9 cellular contexts compared by ENCODE assay signal in genomic region chr7:76509931-76510877, GRCh38. TPM values are rescaled to one million over a fixed set of nuclear protein-coding genes. Genes with fewer than 3 reads are reported as not detected.
DNase-seq lines count a peak whose midpoint lies in the region; TF ChIP-seq lines count a peak whose summit lies in the region.
"Had no signal": no experiment of that assay in that cellular context is flagged by ENCODE, and none has a peak within 500 bp of the region (broad histone marks: within the 10 kb centered on the region; RNA-seq: fewer than 3 reads in every experiment).

UPK3B (plus strand) TSS chr7:76510552; CDS start chr7:76510653, 101 bp downstream.

- TF ChIP-seq CTCF in breast epithelium (IDR thresholded peaks at IDR 0.05) (no peak), PC-9 (conservative IDR thresholded peaks at IDR 0.05) (no peak; the same call in 1 of the 2 replicates), stomach (IDR thresholded peaks at IDR 0.05) (no peak), colonic mucosa (IDR thresholded peaks at IDR 0.05) (no peak)

- H3K27me3 ChIP-seq in breast epithelium (no peaks in the 10 kb centered on the region), PC-9 (ENCODE audit: insufficient read depth, low read depth) (no peaks in the 10 kb centered on the region), stomach (peaks cover 0 to 4% (median 0%) of the 10 kb centered on the region in 3 donors), colonic mucosa (no peaks in the 10 kb centered on the region)

- peak; percentile 83 to 94 for DNase-seq in T47D (ENCODE audit: low read depth in 1 of 2, low spot score in 1 of 2)
- DNase-seq in breast epithelium (ENCODE audit: low spot score in 2 of 2) = no peak
- peak; percentile 85 to 95 for DNase-seq in PC-9
- peak; percentile 71 for DNase-seq in iPS DF 19.7 (ENCODE audit: low read depth, low spot score)
- no peak for DNase-seq in stomach
- DNase-seq in anterior cingulate cortex (lab: John Stamatoyannopoulos, UW) = no peak
- DNase-seq in GM19240 (ENCODE audit: insufficient read length, low spot score) = no peak
- no peak for DNase-seq in colonic mucosa
- DNase-seq: activated CD4-positive, alpha-beta memory T cell treated with anti-CD3 and anti-CD28 coated beads, Interleukin-2, amount 10 ng/mL, durations not matched to agents 7 days and 5 days had no signal

- no peaks in the 10 kb centered on the region for H4K20me1 ChIP-seq in PC-9 (ENCODE audit: insufficient read depth)

- H3K79me2 ChIP-seq in PC-9 (ENCODE audit: low read depth) = no peaks in the 10 kb centered on the region

- 16 to 32% (median 25%) methylated on average over 10 to 20 of the region's 20 CpGs for whole genome bisulfite sequencing in stomach, 5 donors

- H3K36me3 ChIP-seq in breast epithelium = no peaks in the 10 kb centered on the region
- H3K36me3 ChIP-seq in PC-9 (ENCODE audit: low read depth) = no peaks in the 10 kb centered on the region; the same call in 1 of the 2 replicates
- H3K36me3 ChIP-seq in stomach = peaks cover 7 to 27% (median 25%) of the 10 kb centered on the region in 4 donors
- no peaks in the 10 kb centered on the region for H3K36me3 ChIP-seq in colonic mucosa

- peaks cover 38% of the 10 kb centered on the region for H3F3A ChIP-seq in PC-9 (ENCODE audit: insufficient read depth, low read depth)

- no peaks in the 10 kb centered on the region for H3K9me3 ChIP-seq in breast epithelium
- H3K9me3 ChIP-seq in PC-9 (ENCODE audit: insufficient read depth, low read depth) = no peaks in the 10 kb centered on the region
- no peaks in the 10 kb centered on the region for H3K9me3 ChIP-seq in stomach
- no peaks in the 10 kb centered on the region for H3K9me3 ChIP-seq in colonic mucosa

- intact Hi-C loops in breast epithelium (cut with DNase I; ENCODE audit: low total_unique reads) = no loop called here
- intact Hi-C loops in PC-9 (cut with micrococcal nuclease; ENCODE audit: unreplicated experiment) = loop anchor here (2.0 to 5.0 kb wide), 2 partner anchors 87 to 193 kb away; no protein-coding TSS in a partner anchor
- intact Hi-C loops in stomach (cut with DNase I; ENCODE audit: low total_unique reads) = no loop called here
- intact Hi-C loops in colonic mucosa (cut with DNase I) = loop anchor here (10.0 kb wide), 1 partner anchor 485 kb away; no protein-coding TSS in a partner anchor

- no peak within 1 kb of the TSS for H2AFZ ChIP-seq in PC-9

- H3K9ac ChIP-seq in colonic mucosa (ENCODE audit: low read depth in 2 of 2, low read length in 2 of 2) = no peak within 1 kb of the TSS

- CTCF ChIA-PET in PC-9 (lab: Charles Lee) = interaction anchor here (1.6 kb wide), 1 partner anchor 150 kb away, joined by 14 read pairs; no protein-coding TSS in a partner anchor

- TF ChIP-seq POLR2A in breast epithelium (IDR thresholded peaks at IDR 0.05) = no peak
- TF ChIP-seq POLR2A in stomach (IDR thresholded peaks at IDR 0.05) = no peak

- peak within 1 kb of the TSS in 1 of 2 donors; percentile 25 for H3K27ac ChIP-seq in breast epithelium
- peak within 1 kb of the TSS; percentile 48 for H3K27ac ChIP-seq in PC-9
- H3K27ac ChIP-seq in stomach = peak within 1 kb of the TSS in 4 of 5 donors; percentile 18 to 42 (median 34)
- no peak within 1 kb of the TSS for H3K27ac ChIP-seq in colonic mucosa

- no peak for TF ChIP-seq EP300 in stomach (IDR thresholded peaks at IDR 0.05)

- in situ Hi-C loops in T47D (cut with HindIII; ENCODE audit: low pct_unique_long_range_greater_than_20kb, low sequenced_read_pairs) = no loop called here

- H3K9me2 ChIP-seq in PC-9 (ENCODE audit: insufficient read depth) = no peaks in the 10 kb centered on the region

- BruUV-seq in PC-9 (replicated peaks; lab: Mats Ljungman, UMichigan) = TSS peak; percentile 34

- no peaks in the 10 kb centered on the region for H3K4me1 ChIP-seq in breast epithelium
- H3K4me1 ChIP-seq in PC-9 (replicated peaks; ENCODE audit: insufficient read depth) = peaks cover 28% of the 10 kb centered on the region
- H3K4me1 ChIP-seq in stomach = peaks cover 19 to 31% (median 22%) of the 10 kb centered on the region in 4 donors
- peaks cover 6% of the 10 kb centered on the region for H3K4me1 ChIP-seq in colonic mucosa

- POLR2A ChIA-PET in PC-9 (lab: Charles Lee; ENCODE audit: unreplicated experiment) = interaction anchor here (0.7 kb wide), 3 partner anchors 151 to 603 kb away, joined by 3 to 4 read pairs (median 3); partner anchors contain the start of gene YWHAG

- peak within 1 kb of the TSS; percentile 82 for H3K4me2 ChIP-seq in PC-9

- H3K4me3 ChIP-seq in breast epithelium (no peak within 1 kb of the TSS), PC-9 (peak within 1 kb of the TSS; percentile 44), stomach (no peak within 1 kb of the TSS), colonic mucosa (no peak within 1 kb of the TSS)

RNA-seq across cellular contexts. Expression of gene UPK3B, which starts in this region (rescaled TPM):
- total RNA-seq in breast epithelium (10 to 100 TPM in 1 of 3 donors, 1 to 10 TPM in 2; 2.1 to 77.9 (median 5.9) TPM), PC-9 (2021) (16.8 and 19.2 TPM in 2 replicates), stomach (10 to 100 TPM in 2 of 5 donors, 1 to 10 TPM in 1, under 1 TPM in 1, not detected in 1; 0.45 to 12.2 (median 6.2) TPM), colonic mucosa (1 to 10 TPM in 1 of 2 donors, under 1 TPM in 1; 0.72 to 2.6 TPM)
- 1 to 10 TPM in 2 of 3 donors, not detected in 1; 4.0 to 6.6 TPM for polyA plus RNA-seq in stomach

Comparison
In these comparisons a context has a peak if more than half of its experiments do, and no peak if none do; other contexts are left out.
1. DNase-seq: peak in T47D (2 of 2), PC-9 (2 of 2) and iPS DF 19.7 (single experiment); none in breast epithelium (0 of 2), stomach (single experiment), anterior cingulate cortex (0 of 58), GM19240 (single experiment) and colonic mucosa (single experiment).
2. intact Hi-C loops: an anchor here in PC-9 (2.0 to 5.0 kb wide) and colonic mucosa (10.0 kb wide); none called in breast epithelium and stomach.